8 cellular contexts compared by ENCODE assay signal in genomic region chr17:6853764-6854442, GRCh38. TPM values are rescaled to one million over a fixed set of nuclear protein-coding genes. Genes with fewer than 3 reads are reported as not detected.
DNase-seq lines count a peak whose midpoint lies in the region; ATAC-seq and TF ChIP-seq lines count a peak whose summit lies in the region.

No MANE protein-coding gene starts in this region.

- no peaks in the 10 kb centered on the region for H3K36me3 Mint-ChIP-seq in activated T-helper 17 cell treated with anti-CD3 and anti-CD28 coated beads, Interleukin-2, amount 50 U/mL, for 72 hours (ENCODE audit: low read depth)

- peak overlapping the region; percentile 23 for H3K27ac Mint-ChIP-seq in activated T-helper 17 cell treated with anti-CD3 and anti-CD28 coated beads, Interleukin-2, amount 50 U/mL, for 72 hours

- peak overlapping the region; percentile 8 for H3K27ac ChIP-seq in A673 (ENCODE audit: low read depth, low read length, poor library complexity, severe bottlenecking)

- H3K9me3 ChIP-seq in A673 (ENCODE audit: low read depth, low read length, poor library complexity, severe bottlenecking) = no peaks in the 10 kb centered on the region

- intact Hi-C loops in A673 (cut with micrococcal nuclease; ENCODE audit: unreplicated experiment) = no loop called here

- H3K27me3 ChIP-seq in A673 (replicated peaks; ENCODE audit: insufficient read depth, low read depth, low read length, poor library complexity) = no peaks in the 10 kb centered on the region

- H3K4me3 ChIP-seq in A673 (ENCODE audit: low read depth, low read length, poor library complexity, severe bottlenecking) = peak overlapping the region; percentile 34

- ATAC-seq in activated T-helper 17 cell treated with anti-CD3 and anti-CD28 coated beads, Interleukin-2, amount 50 U/mL, for 72 hours (replicated peaks) = peak; percentile 45
- ATAC-seq in left lobe of liver (peak; percentile 89), HG03460 (IDR thresholded peaks at IDR 0.05; ENCODE audit: unreplicated experiment) (no peak)

- H3K9me3 Mint-ChIP-seq in activated T-helper 17 cell treated with anti-CD3 and anti-CD28 coated beads, Interleukin-2, amount 50 U/mL, for 72 hours = no peaks in the 10 kb centered on the region

- POLR2A ChIA-PET in A673 (lab: Charles Lee; ENCODE audit: low non-redundant PET) = no interaction called here

- H3K4me1 ChIP-seq in A673 (ENCODE audit: insufficient read depth, low read length, poor library complexity, severe bottlenecking) = no peaks in the 10 kb centered on the region

- CTCF ChIA-PET in A673 (lab: Charles Lee) = interaction anchor here (0.5 to 0.7 kb wide), 3 partner anchors 70 to 1791 kb away, joined by 3 to 8 read pairs (median 5); no protein-coding TSS in a partner anchor

- H3K4me3 Mint-ChIP-seq in activated T-helper 17 cell treated with anti-CD3 and anti-CD28 coated beads, Interleukin-2, amount 50 U/mL, for 72 hours = peak overlapping the region; percentile 55

- no peaks in the 10 kb centered on the region for H3K4me1 Mint-ChIP-seq in activated T-helper 17 cell treated with anti-CD3 and anti-CD28 coated beads, Interleukin-2, amount 50 U/mL, for 72 hours

- TSS peak; percentile 54 for BruUV-seq in A673 (replicated peaks; lab: Mats Ljungman, UMichigan)

- no peaks in the 10 kb centered on the region for H3K36me3 ChIP-seq in A673 (ENCODE audit: insufficient read depth, low read length, poor library complexity, severe bottlenecking)

- peaks cover 22% of the 10 kb centered on the region for H3K27me3 Mint-ChIP-seq in activated T-helper 17 cell treated with anti-CD3 and anti-CD28 coated beads, Interleukin-2, amount 50 U/mL, for 72 hours

- DNase-seq in A673 (ENCODE audit: low spot score) (peak; percentile 45), H4 (ENCODE audit: low spot score) (peak; percentile 32), left lobe of liver (ENCODE audit: low spot score) (peak; percentile 50), NCI-H1694 treated with DMSO at 0.1 percent for 48 hours (lab: John Stamatoyannopoulos, UW) (no peak), hepatic stellate cell (ENCODE audit: low spot score) (no peak), GOT3 (lab: John Stamatoyannopoulos, UW) (no peak)

- TF ChIP-seq CTCF in A673 (conservative IDR thresholded peaks at IDR 0.05; ENCODE audit: low read depth, low read length) = peak; percentile 56

RNA-seq across cellular contexts. Expression of gene TEKT1, which starts 22.4 kb away (rescaled TPM):
- not detected in 2 replicates for total RNA-seq in A673 (2021)
- total RNA-seq in H4 (2014; rRNA removed; shearing (Covaris generic)) = not detected in 2 replicates
- total RNA-seq in activated T-helper 17 cell treated with anti-CD3 and anti-CD28 coated beads, Interleukin-2, amount 50 U/mL, for 72 hours = not detected
- total RNA-seq in left lobe of liver = not detected

Comparison
In these comparisons a context has a peak if more than half of its experiments do, and no peak if none do; other contexts are left out.
1. DNase-seq: peak in A673 (single experiment), H4 (single experiment) and left lobe of liver (single experiment); none in NCI-H1694 treated with DMSO at 0.1 percent for 48 hours (single experiment), hepatic stellate cell (single experiment) and GOT3 (single experiment).